16 cellular contexts compared by ENCODE assay signal in genomic region chrX:107563851-107564250, GRCh38.
DNase-seq lines count a peak whose midpoint lies in the region; ATAC-seq and TF ChIP-seq lines count a peak whose summit lies in the region.
"Had no signal": no experiment of that assay in that cellular context is flagged by ENCODE, and none has a peak within 500 bp of the region (broad histone marks: within the 10 kb centered on the region; RNA-seq: fewer than 3 reads in every experiment).

No MANE protein-coding gene starts in this region.

- H3K18ac ChIP-seq in mesendoderm (ENCODE audit: low read length) = no peak overlapping the region

- peak; percentile 34 for ATAC-seq in WTC11
- ATAC-seq: HCT116, PC-3, T-cell had no signal

- DNase-seq in NCI-H524 (lab: John Stamatoyannopoulos, UW) (peak; percentile 5 to 27), NCI-H524 treated with DMSO at 0.1 percent for 48 hours (lab: John Stamatoyannopoulos, UW) (no peak), NCI-H1417 treated with DMSO at 0.1 percent for 48 hours (lab: John Stamatoyannopoulos, UW) (peak; percentile 21), WTC11 (ENCODE audit: low spot score) (peak; percentile 21), mesendoderm (peak; percentile 64), osteoblast (ENCODE audit: insufficient read length, low spot score, missing footprints) (no peak), HUDEP-2 (lab: John Stamatoyannopoulos, UW; ENCODE audit: unreplicated experiment in 76 of 76) (no peak)
- no peak for DNase-seq in activated CD4-positive, alpha-beta T cell treated with anti-CD3 and anti-CD28 coated beads, Interleukin-2, amount 10 ng/mL, durations not matched to agents 24 days and 14 days
- DNase-seq: 8988T, DMS153, NCI-H446, PC-3, T-cell had no signal

- peak overlapping the region; percentile 94 for H3K27ac Mint-ChIP-seq in WTC11
- no peak overlapping the region for H3K27ac Mint-ChIP-seq in activated CD4-positive, alpha-beta T cell treated with anti-CD3 and anti-CD28 coated beads, Interleukin-2, amount 10 ng/mL, durations not matched to agents 24 days and 14 days
- H3K27ac Mint-ChIP-seq: T-cell had no signal

- H3K36me3 ChIP-seq in mesendoderm (ENCODE audit: control insufficient read depth, insufficient read depth, low read length) (no peaks in the 10 kb centered on the region), osteoblast (ENCODE audit: insufficient read depth, low read length) (no peaks in the 10 kb centered on the region)
- H3K36me3 ChIP-seq: BLaER1 treated with 17β-estradiol and CSF1 and Interleukin-3, amounts not matched to agents 10 nM and 100 nM had no signal

- no peak overlapping the region for H3K23ac ChIP-seq in mesendoderm (ENCODE audit: low read length)

- H3K79me1 ChIP-seq in mesendoderm (ENCODE audit: low read length) = no peaks in the 10 kb centered on the region

- CTCF ChIA-PET in WTC11 (lab: Charles Lee) = interaction anchor here (0.6 to 1.8 kb wide), 2 partner anchors 21 to 417 kb away, joined by 5 to 6 read pairs; no protein-coding TSS in a partner anchor

- no peaks in the 10 kb centered on the region for H3K27me3 ChIP-seq in mesendoderm (ENCODE audit: insufficient read depth, low read length, poor library complexity)
- H3K27me3 ChIP-seq in osteoblast (ENCODE audit: insufficient read depth, low read length) = peaks cover 11% of the 10 kb centered on the region

- TF ChIP-seq CTCF in WTC11 (IDR thresholded peaks at IDR 0.05) (no peak), osteoblast (IDR thresholded peaks at IDR 0.05; ENCODE audit: extremely low read depth, low read depth, low read length) (no peak)

- no peak overlapping the region for H3K4me3 ChIP-seq in mesendoderm (ENCODE audit: low read length)
- no peak overlapping the region for H3K4me3 ChIP-seq in osteoblast (ENCODE audit: insufficient read depth, low read length)
- H3K4me3 ChIP-seq: BLaER1 treated with 17β-estradiol and CSF1 and Interleukin-3, amounts not matched to agents 10 nM and 100 nM had no signal

- H3K4ac ChIP-seq in mesendoderm (ENCODE audit: low read depth, low read length) = peak overlapping the region; percentile 24

- no CpG with 5 or more reads among the region's 4 CpGs for WGBS in mesendoderm (ENCODE audit: extremely low coverage, insufficient coverage, low lambda C conversion rate)

- H2AFZ ChIP-seq in osteoblast (ENCODE audit: low read length) = no peak overlapping the region

- no peak overlapping the region for H4K8ac ChIP-seq in mesendoderm (ENCODE audit: low read depth, low read length)

- no peak overlapping the region for H2BK15ac ChIP-seq in mesendoderm (replicated peaks; ENCODE audit: low read depth)

- peak overlapping the region; percentile 36 for H3K4me3 Mint-ChIP-seq in WTC11
- H3K4me3 Mint-ChIP-seq in activated CD4-positive, alpha-beta T cell treated with anti-CD3 and anti-CD28 coated beads, Interleukin-2, amount 10 ng/mL, durations not matched to agents 24 days and 14 days = no peak overlapping the region
- H3K4me3 Mint-ChIP-seq: T-cell had no signal

- H3K4me1 ChIP-seq in mesendoderm (ENCODE audit: control insufficient read depth, low read depth, low read length) = peaks cover 5% of the 10 kb centered on the region
- peaks cover 40% of the 10 kb centered on the region for H3K4me1 ChIP-seq in osteoblast (ENCODE audit: insufficient read depth, low read length)

- no peak overlapping the region for H4K5ac ChIP-seq in mesendoderm (ENCODE audit: low read length)

- no peaks in the 10 kb centered on the region for H3K27me3 Mint-ChIP-seq in WTC11 (ENCODE audit: low read depth)
- peaks cover 7% of the 10 kb centered on the region for H3K27me3 Mint-ChIP-seq in activated CD4-positive, alpha-beta T cell treated with anti-CD3 and anti-CD28 coated beads, Interleukin-2, amount 10 ng/mL, durations not matched to agents 24 days and 14 days

- H3K36me3 Mint-ChIP-seq in WTC11 = no peaks in the 10 kb centered on the region
- no peaks in the 10 kb centered on the region for H3K36me3 Mint-ChIP-seq in activated CD4-positive, alpha-beta T cell treated with anti-CD3 and anti-CD28 coated beads, Interleukin-2, amount 10 ng/mL, durations not matched to agents 24 days and 14 days (ENCODE audit: low read depth)
- H3K36me3 Mint-ChIP-seq: T-cell had no signal

- POLR2A ChIA-PET in WTC11 (lab: Charles Lee) = interaction anchor here (0.8 kb wide), 1 partner anchor 65 kb away, joined by 5 read pairs; the partner anchor contains the start of gene PRPS1

- H2BK5ac ChIP-seq in mesendoderm (ENCODE audit: low read length) = no peak overlapping the region

- intact Hi-C loops in activated CD4-positive, alpha-beta T cell treated with anti-CD3 and anti-CD28 coated beads, Interleukin-2, amount 10 ng/mL, durations not matched to agents 24 days and 14 days (cut with micrococcal nuclease) = no loop called here

- H2AK5ac ChIP-seq in mesendoderm (ENCODE audit: low read length) = no peak overlapping the region

- no peak overlapping the region for H3K9ac ChIP-seq in mesendoderm (ENCODE audit: low read length)
- H3K9ac ChIP-seq: BLaER1 treated with 17β-estradiol and CSF1 and Interleukin-3, amounts not matched to agents 10 nM and 100 nM; KMS-11 had no signal

- H3K79me2 ChIP-seq in mesendoderm (ENCODE audit: control insufficient read depth, insufficient read depth, low read length) (no peaks in the 10 kb centered on the region), osteoblast (ENCODE audit: insufficient read depth, low read length) (no peaks in the 10 kb centered on the region)

- H3K4me1 Mint-ChIP-seq in WTC11 = peaks cover 76% of the 10 kb centered on the region
- no peaks in the 10 kb centered on the region for H3K4me1 Mint-ChIP-seq in activated CD4-positive, alpha-beta T cell treated with anti-CD3 and anti-CD28 coated beads, Interleukin-2, amount 10 ng/mL, durations not matched to agents 24 days and 14 days
- H3K4me1 Mint-ChIP-seq: T-cell had no signal

- peaks cover 4% of the 10 kb centered on the region for H4K20me1 ChIP-seq in osteoblast (ENCODE audit: insufficient read depth, low read length)

- H3K27ac ChIP-seq in mesendoderm (ENCODE audit: low read depth, low read length) (no peak overlapping the region), osteoblast (ENCODE audit: low read depth, low read length) (no peak overlapping the region)
- H3K27ac ChIP-seq: BLaER1 treated with 17β-estradiol and CSF1 and Interleukin-3, amounts not matched to agents 10 nM and 100 nM; KMS-11 had no signal

- H3K56ac ChIP-seq in mesendoderm (ENCODE audit: low read length) = no peak overlapping the region

- H3K4me2 ChIP-seq in mesendoderm (ENCODE audit: low read length) (no peak overlapping the region), osteoblast (ENCODE audit: insufficient read depth, low read length) (no peak overlapping the region)
- H3K4me2 ChIP-seq: BLaER1 treated with 17β-estradiol and CSF1 and Interleukin-3, amounts not matched to agents 10 nM and 100 nM; KMS-11 had no signal

- H3K9me3 Mint-ChIP-seq in WTC11 = no peaks in the 10 kb centered on the region
- no peaks in the 10 kb centered on the region for H3K9me3 Mint-ChIP-seq in activated CD4-positive, alpha-beta T cell treated with anti-CD3 and anti-CD28 coated beads, Interleukin-2, amount 10 ng/mL, durations not matched to agents 24 days and 14 days
- H3K9me3 Mint-ChIP-seq: T-cell had no signal

- H3K9me3 ChIP-seq in osteoblast (ENCODE audit: low read depth, low read length) = no peaks in the 10 kb centered on the region
- H3K9me3 ChIP-seq: BLaER1 treated with 17β-estradiol and CSF1 and Interleukin-3, amounts not matched to agents 10 nM and 100 nM had no signal

- H2BK120ac ChIP-seq in mesendoderm (ENCODE audit: low read depth, low read length) = no peak overlapping the region

TF ChIP-seq in WTC11, 78 proteins besides CTCF, POLR2A, EP300 and RAD21:
- TF ChIP-seq CBFB (CRISPR knock-in tag; IDR thresholded peaks at IDR 0.05; ENCODE audit: low read depth) = no peak

Comparison
In these comparisons a context has a peak if more than half of its experiments do, and no peak if none do; other contexts are left out.
1. DNase-seq: peak in NCI-H524 (2 of 2), NCI-H1417 treated with DMSO at 0.1 percent for 48 hours (single experiment), WTC11 (single experiment) and mesendoderm (single experiment); none in NCI-H524 treated with DMSO at 0.1 percent for 48 hours (single experiment), activated CD4-positive, alpha-beta T cell treated with anti-CD3 and anti-CD28 coated beads, Interleukin-2, amount 10 ng/mL, durations not matched to agents 24 days and 14 days (single experiment), osteoblast (single experiment) and HUDEP-2 (0 of 76).